Comparison of ENCODE assay signal across 8 cellular contexts in the genomic region with DNA sequence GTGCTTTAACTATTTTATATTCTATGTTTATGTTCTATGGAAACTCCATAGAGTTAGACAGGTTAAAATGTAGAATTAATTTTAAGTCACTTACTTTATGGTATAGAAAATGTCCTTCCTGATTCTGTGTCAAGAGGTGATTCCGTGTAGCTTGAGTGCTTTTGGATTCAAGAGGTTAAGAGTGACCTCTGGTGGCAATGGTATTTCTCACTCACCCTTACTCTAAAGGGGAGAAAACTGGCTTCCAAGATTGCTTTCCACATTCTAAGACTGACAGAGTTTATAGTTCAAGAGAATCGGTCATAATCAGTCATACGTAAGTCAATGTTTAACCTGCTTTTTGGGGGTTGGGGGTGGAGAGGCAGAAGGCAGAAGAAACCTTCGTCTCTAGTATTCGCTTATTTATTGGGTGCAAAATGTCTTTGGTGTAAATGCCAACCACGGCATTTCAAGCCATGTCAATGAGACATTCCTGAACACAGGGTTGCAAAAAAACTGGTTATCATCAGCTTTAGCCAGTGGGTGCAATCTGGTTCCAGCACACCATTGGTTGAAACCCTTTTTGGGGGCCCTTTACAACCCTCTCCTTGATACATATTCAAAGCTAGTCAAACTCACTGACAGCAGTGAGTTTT.
DNase-seq lines count a peak whose midpoint lies in the region; ATAC-seq and TF ChIP-seq lines count a peak whose summit lies in the region.

No MANE protein-coding gene starts in this region.

- H3K4me2 ChIP-seq in parathyroid adenoma (ENCODE audit: low read length) = no peak overlapping the region

- H3K9ac ChIP-seq in parathyroid adenoma = no peak overlapping the region

- H3K4me1 ChIP-seq in RWPE2 (ENCODE audit: insufficient read depth, poor library complexity, severe bottlenecking) (no peaks in the 10 kb centered on the region), parathyroid adenoma (no peaks in the 10 kb centered on the region)

- H3K79me2 ChIP-seq in parathyroid adenoma = no peaks in the 10 kb centered on the region

- peaks cover 12% of the 10 kb centered on the region for H3K4me1 Mint-ChIP-seq in activated T-helper 2 cell treated with anti-CD3 and anti-CD28 coated beads, Interferon-gamma antibody, Interleukin-2, Interleukin-4, amounts not matched to agents 10 μg/mL and 5 μg/mL and 100 μg/mL, durations not matched to agents 14 hours and 24 hours and 36 hours (ENCODE audit: low read depth)

- peak; percentile 62 for DNase-seq in DMS53 (lab: John Stamatoyannopoulos, UW)
- DNase-seq in Jurkat, Clone E6-1 (ENCODE audit: low read depth, low spot score) = peak; percentile 46
- DNase-seq in RWPE2 (ENCODE audit: low spot score) = no peak
- DNase-seq in fibroblast of peridontal ligament (ENCODE audit: extremely low read depth) = peak; percentile 90
- DNase-seq in stimulated activated naive CD4-positive, alpha-beta T cell (lab: John Stamatoyannopoulos, UW) = no peak
- DNase-seq in activated T-helper 2 cell treated with anti-CD3 and anti-CD28 coated beads, Interferon-gamma antibody, Interleukin-2, Interleukin-4, amounts not matched to agents 10 μg/mL and 5 μg/mL and 100 μg/mL, durations not matched to agents 14 hours and 24 hours and 36 hours (ENCODE audit: low spot score) = no peak

- no peak overlapping the region for H2AFZ ChIP-seq in parathyroid adenoma

- H3K27ac Mint-ChIP-seq in activated T-helper 2 cell treated with anti-CD3 and anti-CD28 coated beads, Interferon-gamma antibody, Interleukin-2, Interleukin-4, amounts not matched to agents 10 μg/mL and 5 μg/mL and 100 μg/mL, durations not matched to agents 14 hours and 24 hours and 36 hours = no peak overlapping the region

- H3K4me3 Mint-ChIP-seq in activated T-helper 2 cell treated with anti-CD3 and anti-CD28 coated beads, Interferon-gamma antibody, Interleukin-2, Interleukin-4, amounts not matched to agents 10 μg/mL and 5 μg/mL and 100 μg/mL, durations not matched to agents 14 hours and 24 hours and 36 hours (ENCODE audit: low read depth) = no peak overlapping the region

- ATAC-seq in GM21367 (IDR thresholded peaks at IDR 0.05; ENCODE audit: unreplicated experiment) (peak; percentile 75), RWPE2 (ENCODE audit: low read depth) (peak; percentile 87)

- H3K9me3 Mint-ChIP-seq in activated T-helper 2 cell treated with anti-CD3 and anti-CD28 coated beads, Interferon-gamma antibody, Interleukin-2, Interleukin-4, amounts not matched to agents 10 μg/mL and 5 μg/mL and 100 μg/mL, durations not matched to agents 14 hours and 24 hours and 36 hours = no peaks in the 10 kb centered on the region

- intact Hi-C loops in activated T-helper 2 cell treated with anti-CD3 and anti-CD28 coated beads, Interferon-gamma antibody, Interleukin-2, Interleukin-4, amounts not matched to agents 10 μg/mL and 5 μg/mL and 100 μg/mL, durations not matched to agents 14 hours and 24 hours and 36 hours (cut with micrococcal nuclease) = loop anchor here (2.0 kb wide), 1 partner anchor 112 kb away; no protein-coding TSS in a partner anchor

- H3K27me3 Mint-ChIP-seq in activated T-helper 2 cell treated with anti-CD3 and anti-CD28 coated beads, Interferon-gamma antibody, Interleukin-2, Interleukin-4, amounts not matched to agents 10 μg/mL and 5 μg/mL and 100 μg/mL, durations not matched to agents 14 hours and 24 hours and 36 hours (ENCODE audit: low read depth) = peaks cover 2% of the 10 kb centered on the region

- H3K27me3 ChIP-seq in RWPE2 (ENCODE audit: insufficient read depth, poor library complexity, severe bottlenecking) (no peaks in the 10 kb centered on the region), parathyroid adenoma (ENCODE audit: control insufficient read depth, insufficient read depth, low read length) (no peaks in the 10 kb centered on the region)

- H3K36me3 ChIP-seq in RWPE2 (ENCODE audit: low read depth) (no peaks in the 10 kb centered on the region), parathyroid adenoma (ENCODE audit: control insufficient read depth, insufficient read depth, low read length) (no peaks in the 10 kb centered on the region)

- H3K36me3 Mint-ChIP-seq in activated T-helper 2 cell treated with anti-CD3 and anti-CD28 coated beads, Interferon-gamma antibody, Interleukin-2, Interleukin-4, amounts not matched to agents 10 μg/mL and 5 μg/mL and 100 μg/mL, durations not matched to agents 14 hours and 24 hours and 36 hours (ENCODE audit: low read depth) = no peaks in the 10 kb centered on the region

- H3K27ac ChIP-seq in RWPE2 (ENCODE audit: poor library complexity, severe bottlenecking) (no peak overlapping the region), parathyroid adenoma (no peak overlapping the region)

- H3K4me3 ChIP-seq in Jurkat, Clone E6-1 (ENCODE audit: low read length) = no peak overlapping the region
- H3K4me3 ChIP-seq in RWPE2 (ENCODE audit: severe bottlenecking) (no peak overlapping the region), parathyroid adenoma (ENCODE audit: low read depth, low read length) (no peak overlapping the region)

- H3K9me3 ChIP-seq in RWPE2 (ENCODE audit: severe bottlenecking) (no peaks in the 10 kb centered on the region), parathyroid adenoma (ENCODE audit: control insufficient read depth, low read length) (no peaks in the 10 kb centered on the region)

- TF ChIP-seq CTCF in RWPE2 (IDR thresholded peaks at IDR 0.05; ENCODE audit: poor library complexity, severe bottlenecking) (peak; percentile 82), parathyroid adenoma (IDR thresholded peaks at IDR 0.05) (peak; percentile 24)

Comparison
In these comparisons a context has a peak if more than half of its experiments do, and no peak if none do; other contexts are left out.
1. DNase-seq: peak in DMS53 (single experiment), Jurkat, Clone E6-1 (single experiment) and fibroblast of peridontal ligament (single experiment); none in RWPE2 (single experiment), stimulated activated naive CD4-positive, alpha-beta T cell (0 of 6) and activated T-helper 2 cell treated with anti-CD3 and anti-CD28 coated beads, Interferon-gamma antibody, Interleukin-2, Interleukin-4, amounts not matched to agents 10 μg/mL and 5 μg/mL and 100 μg/mL, durations not matched to agents 14 hours and 24 hours and 36 hours (single experiment).